In genomic region chr1:226064816-226065248, GRCh38 we compare ENCODE assay signal across 8 cellular contexts. TPM values are rescaled to one million over a fixed set of nuclear protein-coding genes. Genes with fewer than 3 reads are reported as not detected.
A peak's percentile ranks its signal among the peaks of the same experiment; 100 is the strongest.
DNase-seq lines count a peak whose midpoint lies in the region; ATAC-seq and TF ChIP-seq lines count a peak whose summit lies in the region.

No MANE protein-coding gene starts in this region.

- H3K9ac ChIP-seq in BLaER1 treated with 17β-estradiol and CSF1 and Interleukin-3, amounts not matched to agents 10 nM and 100 nM, result peak overlapping the region; percentile 40 to 100 (median 60); a peak in 21 of 22 replicates

- H3K4me1 Mint-ChIP-seq in activated T-cell treated with anti-CD3 and anti-CD28 coated beads, Interleukin-2, amount 50 U/mL, for 24 hours (ENCODE audit: low read depth), result peaks cover 59% of the 10 kb centered on the region
- H3K4me1 Mint-ChIP-seq in osteocyte (ENCODE audit: unreplicated experiment), result peaks cover 43% of the 10 kb centered on the region

- no peaks in the 10 kb centered on the region for H3K9me3 Mint-ChIP-seq in activated T-cell treated with anti-CD3 and anti-CD28 coated beads, Interleukin-2, amount 50 U/mL, for 24 hours
- H3K9me3 Mint-ChIP-seq in osteocyte (ENCODE audit: unreplicated experiment), result no peaks in the 10 kb centered on the region

- peaks cover 34 to 42% (median 39%) of the 10 kb centered on the region in 10 experiments for H3K4me1 ChIP-seq in BLaER1 treated with 17β-estradiol and CSF1 and Interleukin-3, amounts not matched to agents 10 nM and 100 nM

- in situ Hi-C loops in GM13977 (cut with MboI; ENCODE audit: low pct_unique_long_range_greater_than_20kb, low sequenced_read_pairs, unreplicated experiment), result no loop called here

- no peaks in the 10 kb centered on the region for H3K27me3 Mint-ChIP-seq in activated T-cell treated with anti-CD3 and anti-CD28 coated beads, Interleukin-2, amount 50 U/mL, for 24 hours
- no peaks in the 10 kb centered on the region for H3K27me3 Mint-ChIP-seq in osteocyte (ENCODE audit: unreplicated experiment)

- H3K36me3 ChIP-seq in BLaER1 treated with 17β-estradiol and CSF1 and Interleukin-3, amounts not matched to agents 10 nM and 100 nM, result peaks cover 47 to 51% (median 49%) of the 10 kb centered on the region in 11 experiments

- peak overlapping the region in 2 of 11 experiments; percentile 99 to 100; a peak in 4 of 22 replicates for H3K27ac ChIP-seq in BLaER1 treated with 17β-estradiol and CSF1 and Interleukin-3, amounts not matched to agents 10 nM and 100 nM

- DNase-seq in GM13977 (ENCODE audit: low spot score) (peak; percentile 60), NCI-H446 (lab: John Stamatoyannopoulos, UW) (peak; percentile 27 to 48), fibroblast of the aortic adventitia (ENCODE audit: low read depth) (peak; percentile 79), osteocyte (ENCODE audit: extremely low spot score, unreplicated experiment) (peak; percentile 7)
- DNase-seq in activated T-cell treated with anti-CD3 and anti-CD28 coated beads, Interleukin-2, amount 50 U/mL, for 24 hours, result no peak

- H3K9me3 ChIP-seq in BLaER1 treated with 17β-estradiol and CSF1 and Interleukin-3, amounts not matched to agents 10 nM and 100 nM (replicated peaks in 1 of 11), result no peaks in the 10 kb centered on the region

- peak overlapping the region; percentile 100 for H3K4me3 Mint-ChIP-seq in activated T-cell treated with anti-CD3 and anti-CD28 coated beads, Interleukin-2, amount 50 U/mL, for 24 hours
- peak overlapping the region; percentile 99 for H3K4me3 Mint-ChIP-seq in osteocyte (ENCODE audit: unreplicated experiment)

- no peak for ATAC-seq in HG02973 (IDR thresholded peaks at IDR 0.05; ENCODE audit: unreplicated experiment)
- no peak for ATAC-seq in GM19452 (IDR thresholded peaks at IDR 0.05; ENCODE audit: unreplicated experiment)

- H3K27ac Mint-ChIP-seq in activated T-cell treated with anti-CD3 and anti-CD28 coated beads, Interleukin-2, amount 50 U/mL, for 24 hours, result peak overlapping the region; percentile 96
- H3K27ac Mint-ChIP-seq in osteocyte (ENCODE audit: unreplicated experiment), result peak overlapping the region; percentile 60

- no peaks in the 10 kb centered on the region for H3K27me3 ChIP-seq in BLaER1 treated with 17β-estradiol and CSF1 and Interleukin-3, amounts not matched to agents 10 nM and 100 nM

- H3K4me3 ChIP-seq in BLaER1 treated with 17β-estradiol and CSF1 and Interleukin-3, amounts not matched to agents 10 nM and 100 nM, result peak overlapping the region; percentile 72 to 99 (median 84)
- peak overlapping the region; percentile 86 for H3K4me3 ChIP-seq in fibroblast of the aortic adventitia (ENCODE audit: low read depth, low read length)

- TF ChIP-seq CTCF in GM13977 (IDR thresholded peaks at IDR 0.05; ENCODE audit: extremely low read depth, insufficient read depth, missing control alignments) (peak; percentile 83), fibroblast of the aortic adventitia (IDR thresholded peaks at IDR 0.05; ENCODE audit: insufficient read depth, low read length) (peak; percentile 83), osteocyte (IDR thresholded peaks at IDR 0.05) (peak; percentile 61)

- peaks cover 61 to 72% (median 67%) of the 10 kb centered on the region in 11 experiments for H4K20me1 ChIP-seq in BLaER1 treated with 17β-estradiol and CSF1 and Interleukin-3, amounts not matched to agents 10 nM and 100 nM

- H3K36me3 Mint-ChIP-seq in activated T-cell treated with anti-CD3 and anti-CD28 coated beads, Interleukin-2, amount 50 U/mL, for 24 hours (ENCODE audit: low read depth), result peaks cover 70% of the 10 kb centered on the region
- peaks cover 29% of the 10 kb centered on the region for H3K36me3 Mint-ChIP-seq in osteocyte (ENCODE audit: unreplicated experiment)

- peak overlapping the region; percentile 82 to 98 (median 88) for H3K4me2 ChIP-seq in BLaER1 treated with 17β-estradiol and CSF1 and Interleukin-3, amounts not matched to agents 10 nM and 100 nM

RNA-seq across cellular contexts. Expression of gene H3-3A, which starts 2.3 kb away (rescaled TPM):
- 56.7 and 164 TPM in 2 replicates for total RNA-seq in fibroblast of the aortic adventitia (ENCODE audit: low replicate concordance)
- total RNA-seq in osteocyte, result 505 and 524 TPM in 2 replicates
